24 cellular contexts compared by ENCODE assay signal in the genomic region with DNA sequence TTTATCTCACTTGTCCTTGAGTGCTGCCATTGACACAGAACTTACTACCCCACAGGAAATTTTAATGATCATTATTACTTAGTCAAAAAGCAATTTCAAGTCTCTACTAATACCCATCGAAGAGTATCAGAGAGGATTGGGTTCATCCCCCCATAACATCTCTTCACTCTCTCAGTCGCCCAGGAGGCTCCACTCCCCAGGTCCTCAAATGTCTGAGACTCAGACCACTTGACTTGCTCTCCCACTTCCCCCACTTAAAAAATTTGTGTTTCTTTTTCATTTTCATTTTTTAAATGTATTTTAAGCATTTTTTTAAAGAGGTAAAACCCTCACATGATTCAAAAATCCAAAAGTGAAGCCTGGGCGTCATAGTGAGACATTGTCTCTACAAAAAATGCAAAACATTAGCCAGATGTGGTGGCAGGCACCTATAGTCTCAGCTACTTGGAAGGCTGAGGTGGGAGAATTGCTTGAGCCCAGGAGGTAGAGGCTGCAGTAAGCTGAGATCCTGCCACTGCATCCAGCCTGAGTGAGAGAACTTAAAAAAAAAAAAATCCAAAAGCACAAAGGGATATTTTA. TPM values are rescaled to one million over a fixed set of nuclear protein-coding genes. Genes with fewer than 3 reads are reported as not detected.
DNase-seq lines count a peak whose midpoint lies in the region; ATAC-seq and TF ChIP-seq lines count a peak whose summit lies in the region.
"Had no signal": no experiment of that assay in that cellular context is flagged by ENCODE, and none has a peak within 500 bp of the region (broad histone marks: within the 10 kb centered on the region; RNA-seq: fewer than 3 reads in every experiment).

No MANE protein-coding gene starts in this region.

- ATAC-seq in GM18870 (IDR thresholded peaks at IDR 0.05; ENCODE audit: unreplicated experiment) (peak; percentile 52), GM21717 (IDR thresholded peaks at IDR 0.05; ENCODE audit: unreplicated experiment) (peak; percentile 65), HG03095 (IDR thresholded peaks at IDR 0.05; ENCODE audit: unreplicated experiment) (peak; percentile 57)
- ATAC-seq: right cardiac atrium; Right ventricle myocardium inferior; stimulated activated effector memory CD8-positive, alpha-beta T cell treated with anti-CD3 and anti-CD28 coated beads, Interleukin-12 subunit alpha, Interleukin-12 subunit beta, amount 100 ng/mL, for 72 hours had no signal

- no peak overlapping the region for H2BK15ac ChIP-seq in mesenchymal stem cell (ENCODE audit: low read depth, poor library complexity, severe bottlenecking)

- no peak overlapping the region for H2BK120ac ChIP-seq in mesenchymal stem cell (ENCODE audit: low read depth, low read length)

- H3K27ac Mint-ChIP-seq in neural progenitor cell = no peak overlapping the region
- H3K27ac Mint-ChIP-seq: B cell; stimulated activated effector memory CD8-positive, alpha-beta T cell treated with anti-CD3 and anti-CD28 coated beads, Interleukin-12 subunit alpha, Interleukin-12 subunit beta, amount 100 ng/mL, for 72 hours had no signal

- 85% methylated on average over 3 of the region's 3 CpGs for WGBS in mesenchymal stem cell

- no peaks in the 10 kb centered on the region for H3F3A ChIP-seq in neural progenitor cell (ENCODE audit: low read depth)

- no peak overlapping the region for H3K14ac ChIP-seq in mesenchymal stem cell (ENCODE audit: low read length in 2 of 2)

- no peak overlapping the region for H3K4me3 ChIP-seq in mesenchymal stem cell (ENCODE audit: insufficient read depth in 1 of 2, low read depth in 1 of 2, low read length in 2 of 2)
- H3K4me3 ChIP-seq in neural progenitor cell = no peak overlapping the region
- H3K4me3 ChIP-seq: ascending aorta, esophagus muscularis mucosa, left ventricle myocardium inferior, testis had no signal

- peak overlapping the region; percentile 52 for H3K9ac ChIP-seq in mesenchymal stem cell (ENCODE audit: low read length)
- no peak overlapping the region for H3K9ac ChIP-seq in neural progenitor cell

- no peak overlapping the region for H2AFZ ChIP-seq in mesenchymal stem cell (ENCODE audit: low read depth, low read length)
- H2AFZ ChIP-seq in neural progenitor cell (replicated peaks) = no peak overlapping the region

- no peaks in the 10 kb centered on the region for H3K36me3 Mint-ChIP-seq in neural progenitor cell
- H3K36me3 Mint-ChIP-seq: stimulated activated effector memory CD8-positive, alpha-beta T cell treated with anti-CD3 and anti-CD28 coated beads, Interleukin-12 subunit alpha, Interleukin-12 subunit beta, amount 100 ng/mL, for 72 hours had no signal

- H3K36me3 ChIP-seq in mesenchymal stem cell (ENCODE audit: control insufficient read depth in 1 of 2, insufficient read depth in 2 of 2, low read depth in 1 of 2, low read length in 2 of 2) (peaks cover 0 to 3% of the 10 kb centered on the region in 2 experiments), neural progenitor cell (no peaks in the 10 kb centered on the region)
- H3K36me3 ChIP-seq: left ventricle myocardium inferior had no signal

- H3K27me3 ChIP-seq in mesenchymal stem cell (ENCODE audit: control insufficient read depth in 1 of 2, insufficient read depth in 1 of 2, low read length in 2 of 2) = no peaks in the 10 kb centered on the region
- no peaks in the 10 kb centered on the region for H3K27me3 ChIP-seq in neural progenitor cell
- H3K27me3 ChIP-seq: ascending aorta, esophagus muscularis mucosa, testis had no signal

- H4K8ac ChIP-seq in mesenchymal stem cell (ENCODE audit: low read length) = no peak overlapping the region

- H3K18ac ChIP-seq in mesenchymal stem cell (ENCODE audit: low read depth in 1 of 2, low read length in 2 of 2) = no peak overlapping the region

- no peak for TF ChIP-seq CTCF in neural progenitor cell (IDR thresholded peaks at IDR 0.05)

- H4K20me1 ChIP-seq in neural progenitor cell (ENCODE audit: low read depth) = no peaks in the 10 kb centered on the region

- H4K91ac ChIP-seq in mesenchymal stem cell (ENCODE audit: low read length) = no peak overlapping the region

- H2BK5ac ChIP-seq in mesenchymal stem cell (ENCODE audit: low read depth, low read length, poor library complexity, severe bottlenecking) = no peak overlapping the region

- no peaks in the 10 kb centered on the region for H3K79me1 ChIP-seq in mesenchymal stem cell (replicated peaks; ENCODE audit: low read length, poor library complexity, severe bottlenecking)

- no peak overlapping the region for H3K23ac ChIP-seq in mesenchymal stem cell (ENCODE audit: low read length in 2 of 2)

- H3K4me1 ChIP-seq in mesenchymal stem cell (ENCODE audit: control insufficient read depth, insufficient read depth, low read depth, low read length) (no peaks in the 10 kb centered on the region), neural progenitor cell (no peaks in the 10 kb centered on the region)
- H3K4me1 ChIP-seq: ascending aorta, esophagus muscularis mucosa, left ventricle myocardium inferior had no signal

- no peaks in the 10 kb centered on the region for H3K9me3 ChIP-seq in mesenchymal stem cell (ENCODE audit: control insufficient read depth, low read length)
- H3K9me3 ChIP-seq in neural progenitor cell (ENCODE audit: low read depth) = no peaks in the 10 kb centered on the region
- H3K9me3 ChIP-seq: ascending aorta, esophagus muscularis mucosa, left ventricle myocardium inferior, testis had no signal

- H3K4ac ChIP-seq in mesenchymal stem cell (ENCODE audit: low read depth in 1 of 2, low read length in 2 of 2) = no peak overlapping the region

- H3K4me2 ChIP-seq in mesenchymal stem cell (ENCODE audit: low read length, poor library complexity, severe bottlenecking) = no peak overlapping the region
- H3K4me2 ChIP-seq in neural progenitor cell = no peak overlapping the region

- no peaks in the 10 kb centered on the region for H3K4me1 Mint-ChIP-seq in neural progenitor cell
- H3K4me1 Mint-ChIP-seq: stimulated activated effector memory CD8-positive, alpha-beta T cell treated with anti-CD3 and anti-CD28 coated beads, Interleukin-12 subunit alpha, Interleukin-12 subunit beta, amount 100 ng/mL, for 72 hours had no signal

- no peak overlapping the region for H2AK5ac ChIP-seq in mesenchymal stem cell (ENCODE audit: low read length, severe bottlenecking)

- H3K79me2 ChIP-seq in neural progenitor cell (ENCODE audit: low read depth) = no peaks in the 10 kb centered on the region

- H2BK12ac ChIP-seq in mesenchymal stem cell (ENCODE audit: low read length in 2 of 2) = no peak overlapping the region

- H3K4me3 Mint-ChIP-seq in neural progenitor cell = no peak overlapping the region
- H3K4me3 Mint-ChIP-seq: B cell; IgD-negative memory B cell; stimulated activated effector memory CD8-positive, alpha-beta T cell treated with anti-CD3 and anti-CD28 coated beads, Interleukin-12 subunit alpha, Interleukin-12 subunit beta, amount 100 ng/mL, for 72 hours had no signal

- H3K9me3 Mint-ChIP-seq in neural progenitor cell = no peaks in the 10 kb centered on the region
- H3K9me3 Mint-ChIP-seq: IgD-negative memory B cell; stimulated activated effector memory CD8-positive, alpha-beta T cell treated with anti-CD3 and anti-CD28 coated beads, Interleukin-12 subunit alpha, Interleukin-12 subunit beta, amount 100 ng/mL, for 72 hours had no signal

- DNase-seq in mesenchymal stem cell (no peak), T-helper 9 cell (no peak), neural progenitor cell (ENCODE audit: low spot score) (no peak), NCI-H1436 treated with DMSO at 0.1 percent for 48 hours (lab: John Stamatoyannopoulos, UW) (no peak)
- DNase-seq in activated naive CD4-positive, alpha-beta T cell treated with anti-CD3 and anti-CD28 coated beads, Interleukin-2, amount 50 U/mL, for 16 hours = no peak
- DNase-seq: activated CD4-positive, alpha-beta T cell treated with anti-CD3 and anti-CD28 coated beads, Interleukin-2, amount 50 U/mL, for 1 hour; activated naive CD4-positive, alpha-beta T cell treated with Interleukin-2 at 50 U/mL for 16 hours; GDM1; GOT3; left ventricle myocardium inferior; NCI-H2029; NCI-H510A; right cardiac atrium; stimulated activated CD4-positive, alpha-beta T cell treated with anti-CD3 and anti-CD28 coated beads, Interleukin-15, amount 100 ng/mL, for 24 hours; testis had no signal

- H3K27me3 Mint-ChIP-seq in neural progenitor cell (ENCODE audit: insufficient read depth, low read depth) = no peaks in the 10 kb centered on the region
- H3K27me3 Mint-ChIP-seq: B cell, IgD-negative memory B cell had no signal

- H3K27ac ChIP-seq in mesenchymal stem cell (ENCODE audit: low read length, poor library complexity, severe bottlenecking) (no peak overlapping the region), neural progenitor cell (no peak overlapping the region)
- H3K27ac ChIP-seq: ascending aorta, esophagus muscularis mucosa, left ventricle myocardium inferior had no signal

RNA-seq across cellular contexts. Expression of gene TRAF1, which starts 56.8 kb away (rescaled TPM):
- 0.65 TPM for polyA plus RNA-seq in mesenchymal stem cell (2013, experiment 1 of 2)
- polyA plus RNA-seq in mesenchymal stem cell (2013, experiment 2 of 2) = 0.68 TPM
- 3.2 and 4.5 TPM in 2 replicates for total RNA-seq in neural progenitor cell (ENCODE audit: low replicate concordance)
